ENCODE assay signal across 12 cellular contexts in the genomic region with DNA sequence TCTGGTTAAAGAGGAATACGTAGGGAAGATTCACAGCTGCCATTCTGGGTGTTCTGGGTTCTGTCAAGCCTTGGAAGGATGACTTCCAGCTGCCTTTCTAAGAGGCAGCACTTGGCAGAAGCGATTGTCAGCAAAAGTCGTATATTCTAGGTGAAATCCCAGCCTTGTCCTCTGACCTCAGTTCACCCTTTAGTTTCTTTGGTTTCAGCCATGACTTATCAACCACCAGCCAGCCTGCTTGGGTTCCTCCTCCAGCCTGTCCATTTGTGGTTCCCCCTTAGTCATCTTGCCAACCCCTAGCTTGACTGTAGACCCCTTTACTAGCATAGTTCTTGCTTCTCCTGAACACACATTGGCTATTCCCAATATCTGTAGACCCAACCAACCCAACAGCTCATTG.
DNase-seq lines count a peak whose midpoint lies in the region; ATAC-seq, FAIRE-seq and TF ChIP-seq lines count a peak whose summit lies in the region.
"Had no signal": no experiment of that assay in that cellular context is flagged by ENCODE, and none has a peak within 500 bp of the region (broad histone marks: within the 10 kb centered on the region; RNA-seq: fewer than 3 reads in every experiment).

No MANE protein-coding gene starts in this region.

- intact Hi-C loops in activated CD4-positive, alpha-beta T cell treated with anti-CD3 and anti-CD28 coated beads, Interleukin-2, amount 10 ng/mL, durations not matched to agents 24 days and 14 days (cut with micrococcal nuclease) = no loop called here

- peak overlapping the region; percentile 82 for H3K27ac ChIP-seq in OCI-LY3 (ENCODE audit: low read length)
- peak overlapping the region; percentile 76 for H3K27ac ChIP-seq in astrocyte (ENCODE audit: low read depth, low read length)
- H3K27ac ChIP-seq: thyroid gland, VCaP had no signal

- H3K79me2 ChIP-seq in OCI-LY3 (ENCODE audit: low read length) (peaks cover 8% of the 10 kb centered on the region; the same call in 1 of the 2 replicates), astrocyte (ENCODE audit: insufficient read depth, low read length) (no peaks in the 10 kb centered on the region)

- peak overlapping the region; percentile 55 for H3K9ac ChIP-seq in OCI-LY3 (ENCODE audit: low read length)
- no peak overlapping the region for H3K9ac ChIP-seq in astrocyte (ENCODE audit: low read length)

- peak; percentile 70 for ATAC-seq in stimulated activated effector memory CD8-positive, alpha-beta T cell treated with anti-CD3 and anti-CD28 coated beads, Interleukin-12 subunit alpha, Interleukin-12 subunit beta, amount 100 ng/mL, for 72 hours
- ATAC-seq in HG02970 (IDR thresholded peaks at IDR 0.05; ENCODE audit: low FRiP score, unreplicated experiment) (no peak), GM18498 (IDR thresholded peaks at IDR 0.05; ENCODE audit: unreplicated experiment) (no peak)

- peaks cover 59% of the 10 kb centered on the region for H3K4me1 Mint-ChIP-seq in activated CD4-positive, alpha-beta T cell treated with anti-CD3 and anti-CD28 coated beads, Interleukin-2, amount 10 ng/mL, durations not matched to agents 24 days and 14 days
- H3K4me1 Mint-ChIP-seq in astrocyte (ENCODE audit: low read depth, unreplicated experiment) = peaks cover 26% of the 10 kb centered on the region
- peaks cover 80% of the 10 kb centered on the region for H3K4me1 Mint-ChIP-seq in stimulated activated effector memory CD8-positive, alpha-beta T cell treated with anti-CD3 and anti-CD28 coated beads, Interleukin-12 subunit alpha, Interleukin-12 subunit beta, amount 100 ng/mL, for 72 hours

- H3K4me3 Mint-ChIP-seq in activated CD4-positive, alpha-beta T cell treated with anti-CD3 and anti-CD28 coated beads, Interleukin-2, amount 10 ng/mL, durations not matched to agents 24 days and 14 days = no peak overlapping the region
- no peak overlapping the region for H3K4me3 Mint-ChIP-seq in astrocyte (ENCODE audit: unreplicated experiment)
- no peak overlapping the region for H3K4me3 Mint-ChIP-seq in stimulated activated effector memory CD8-positive, alpha-beta T cell treated with anti-CD3 and anti-CD28 coated beads, Interleukin-12 subunit alpha, Interleukin-12 subunit beta, amount 100 ng/mL, for 72 hours

- no peaks in the 10 kb centered on the region for H3K27me3 ChIP-seq in OCI-LY3 (ENCODE audit: low read depth, low read length)
- no peaks in the 10 kb centered on the region for H3K27me3 ChIP-seq in astrocyte (ENCODE audit: insufficient read depth, low read length)
- H3K27me3 ChIP-seq: thyroid gland had no signal

- no peaks in the 10 kb centered on the region for H4K20me1 ChIP-seq in OCI-LY3 (ENCODE audit: insufficient read depth, low read length)
- no peaks in the 10 kb centered on the region for H4K20me1 ChIP-seq in astrocyte (ENCODE audit: insufficient read depth, low read length)

- no peak for DNase-seq in activated CD4-positive, alpha-beta T cell treated with anti-CD3 and anti-CD28 coated beads, Interleukin-2, amount 10 ng/mL, durations not matched to agents 24 days and 14 days
- no peak for DNase-seq in activated CD4-positive, alpha-beta T cell treated with anti-CD3 and anti-CD28 coated beads for 48 hours
- DNase-seq in astrocyte (ENCODE audit: low read depth) (no peak), activated gamma-delta T cell treated with Interleukin-2 at 50 U/mL for 16 hours (no peak)
- DNase-seq in stimulated activated effector memory CD8-positive, alpha-beta T cell treated with anti-CD3 and anti-CD28 coated beads, Interleukin-12 subunit alpha, Interleukin-12 subunit beta, amount 100 ng/mL, for 72 hours (ENCODE audit: low spot score in 2 of 2) = no peak
- DNase-seq: DMS 273 treated with DMSO at 0.1 percent for 48 hours, retina, thyroid gland had no signal

- no peaks in the 10 kb centered on the region for H3K36me3 ChIP-seq in OCI-LY3 (replicated peaks; ENCODE audit: low read depth, low read length)
- H3K36me3 ChIP-seq in astrocyte (ENCODE audit: insufficient read depth, low read length) = no peaks in the 10 kb centered on the region
- H3K36me3 ChIP-seq: thyroid gland had no signal

- peaks cover 7% of the 10 kb centered on the region for H3K27me3 Mint-ChIP-seq in activated CD4-positive, alpha-beta T cell treated with anti-CD3 and anti-CD28 coated beads, Interleukin-2, amount 10 ng/mL, durations not matched to agents 24 days and 14 days
- H3K27me3 Mint-ChIP-seq in astrocyte (ENCODE audit: low read depth, unreplicated experiment) = no peaks in the 10 kb centered on the region

- H3K4me2 ChIP-seq in OCI-LY3 (ENCODE audit: low read length) (peak overlapping the region; percentile 64), astrocyte (ENCODE audit: low read length) (peak overlapping the region; percentile 59)

- H3K4me3 ChIP-seq in OCI-LY3 (ENCODE audit: low read length) (peak overlapping the region; percentile 29), astrocyte (ENCODE audit: insufficient read depth, low read depth, low read length) (no peak overlapping the region)
- H3K4me3 ChIP-seq: thyroid gland had no signal

- FAIRE-seq in astrocyte (lab: Jason Lieb, UNC) = no peak

- H3K9me3 ChIP-seq in OCI-LY3 (ENCODE audit: insufficient read depth, low read length) = no peaks in the 10 kb centered on the region
- H3K9me3 ChIP-seq in astrocyte (ENCODE audit: insufficient read depth, low read depth, low read length) = no peaks in the 10 kb centered on the region
- H3K9me3 ChIP-seq: thyroid gland had no signal

- peaks cover 5% of the 10 kb centered on the region for H3K36me3 Mint-ChIP-seq in activated CD4-positive, alpha-beta T cell treated with anti-CD3 and anti-CD28 coated beads, Interleukin-2, amount 10 ng/mL, durations not matched to agents 24 days and 14 days (ENCODE audit: low read depth)
- H3K36me3 Mint-ChIP-seq in astrocyte (ENCODE audit: low read depth, unreplicated experiment) = no peaks in the 10 kb centered on the region
- H3K36me3 Mint-ChIP-seq in stimulated activated effector memory CD8-positive, alpha-beta T cell treated with anti-CD3 and anti-CD28 coated beads, Interleukin-12 subunit alpha, Interleukin-12 subunit beta, amount 100 ng/mL, for 72 hours = peaks cover 7% of the 10 kb centered on the region

- no peak overlapping the region for H2AFZ ChIP-seq in OCI-LY3 (ENCODE audit: low read depth, low read length)
- H2AFZ ChIP-seq in astrocyte (ENCODE audit: low read depth, low read length) = no peak overlapping the region

- H3K4me1 ChIP-seq in OCI-LY3 (ENCODE audit: low read length) (peaks cover 94% of the 10 kb centered on the region), astrocyte (ENCODE audit: insufficient read depth, low read length) (peaks cover 27% of the 10 kb centered on the region)

- H3K27ac Mint-ChIP-seq in activated CD4-positive, alpha-beta T cell treated with anti-CD3 and anti-CD28 coated beads, Interleukin-2, amount 10 ng/mL, durations not matched to agents 24 days and 14 days = peak overlapping the region; percentile 25
- H3K27ac Mint-ChIP-seq in astrocyte (ENCODE audit: unreplicated experiment) = no peak overlapping the region
- peak overlapping the region; percentile 64 for H3K27ac Mint-ChIP-seq in stimulated activated effector memory CD8-positive, alpha-beta T cell treated with anti-CD3 and anti-CD28 coated beads, Interleukin-12 subunit alpha, Interleukin-12 subunit beta, amount 100 ng/mL, for 72 hours

- peaks cover 28% of the 10 kb centered on the region for H3K9me3 Mint-ChIP-seq in activated CD4-positive, alpha-beta T cell treated with anti-CD3 and anti-CD28 coated beads, Interleukin-2, amount 10 ng/mL, durations not matched to agents 24 days and 14 days
- peaks cover 3% of the 10 kb centered on the region for H3K9me3 Mint-ChIP-seq in astrocyte (ENCODE audit: unreplicated experiment)
- H3K9me3 Mint-ChIP-seq in stimulated activated effector memory CD8-positive, alpha-beta T cell treated with anti-CD3 and anti-CD28 coated beads, Interleukin-12 subunit alpha, Interleukin-12 subunit beta, amount 100 ng/mL, for 72 hours = no peaks in the 10 kb centered on the region

- TF ChIP-seq CTCF in OCI-LY3 (IDR thresholded peaks at IDR 0.05; ENCODE audit: low read depth, low read length) = no peak
- TF ChIP-seq CTCF in astrocyte (IDR thresholded peaks at IDR 0.05; ENCODE audit: insufficient read depth, low read depth, low read length) = no peak
